ENCODE assay signal across 8 cellular contexts in genomic region chr4:89056953-89057398, GRCh38. TPM values are rescaled to one million over a fixed set of nuclear protein-coding genes. Genes with fewer than 3 reads are reported as not detected.
DNase-seq lines count a peak whose midpoint lies in the region; ATAC-seq, FAIRE-seq and TF ChIP-seq lines count a peak whose summit lies in the region.

FAM13A (minus strand) TSS chr4:89057185; CDS start chr4:89056964, 221 bp downstream.

- H3K4me3 ChIP-seq in AG09309 (ENCODE audit: control insufficient read depth, low read depth, low read length), result peak within 1 kb of the TSS; percentile 46
- peak within 1 kb of the TSS; percentile 31 to 90 (median 85) for H3K4me3 ChIP-seq in endothelial cell of umbilical vein (replicated peaks in 1 of 3; ENCODE audit: insufficient read depth in 1 of 3, low read depth in 1 of 3, low read length in 3 of 3)
- peak within 1 kb of the TSS; percentile 19 for H3K4me3 ChIP-seq in lung
- H3K4me3 ChIP-seq in suprapubic skin, result peak within 1 kb of the TSS; percentile 47

- BruUV-seq in endothelial cell of umbilical vein (replicated peaks; lab: Mats Ljungman, UMichigan), result no TSS peak

- CTCF ChIA-PET in endothelial cell of umbilical vein (lab: Charles Lee), result interaction anchor here (0.7 to 1.5 kb wide), 5 partner anchors 9 to 518 kb away, joined by 3 to 4 read pairs (median 3); no protein-coding TSS in a partner anchor

- H3K27me3 ChIP-seq in endothelial cell of umbilical vein (ENCODE audit: control insufficient read depth in 2 of 2, insufficient read depth in 2 of 2, low read length in 2 of 2) (no peaks in the 10 kb centered on the region), lung (ENCODE audit: control insufficient read depth, insufficient read depth) (no peaks in the 10 kb centered on the region), suprapubic skin (no peaks in the 10 kb centered on the region)

- dilution Hi-C loops in endothelial cell of umbilical vein (cut with MboI; ENCODE audit: extremely low pct_ligation_motif_present, low sequenced_read_pairs), result no loop called here

- TF ChIP-seq CTCF in AG09309 (IDR thresholded peaks at IDR 0.05; ENCODE audit: control insufficient read depth, insufficient read depth, low read depth, low read length, missing control alignments), result no peak
- TF ChIP-seq CTCF in endothelial cell of umbilical vein (IDR thresholded peaks at IDR 0.05; ENCODE audit: extremely low read depth in 1 of 2, insufficient read depth in 1 of 2, low read depth in 1 of 2, low read length in 2 of 2), result no peak
- no peak for TF ChIP-seq CTCF in lung (IDR thresholded peaks at IDR 0.05; ENCODE audit: control extremely low read depth, extremely low read depth)
- TF ChIP-seq CTCF in suprapubic skin (IDR thresholded peaks at IDR 0.05), result no peak

- H3K4me2 ChIP-seq in endothelial cell of umbilical vein (ENCODE audit: insufficient read depth, low read length), result peak within 1 kb of the TSS; percentile 100

- WGBS in lung, 2 donors, result 1 to 8% methylated on average over 9 of the region's 9 CpGs
- WGBS in suprapubic skin, result 8% methylated on average over 9 of the region's 9 CpGs

- peak within 1 kb of the TSS; percentile 86 for H3K9ac ChIP-seq in endothelial cell of umbilical vein (replicated peaks; ENCODE audit: extremely low read depth, insufficient read depth, low read length)

- H4K20me1 ChIP-seq in endothelial cell of umbilical vein (replicated peaks; ENCODE audit: control insufficient read depth, extremely low read depth, insufficient read depth, low read length), result no peaks in the 10 kb centered on the region

- H3K9me3 ChIP-seq in endothelial cell of umbilical vein (replicated peaks; ENCODE audit: control insufficient read depth, insufficient read depth, low read length) (no peaks in the 10 kb centered on the region), lung (ENCODE audit: control insufficient read depth in 2 of 2, insufficient read depth in 1 of 2, low read length in 1 of 2) (no peaks in the 10 kb centered on the region), suprapubic skin (no peaks in the 10 kb centered on the region)

- TF ChIP-seq EP300 in suprapubic skin (IDR thresholded peaks at IDR 0.05), result no peak

- DNase-seq in AG09309 (ENCODE audit: low read depth), result peak; percentile 91
- peak; percentile 94 for DNase-seq in LHCN-M2 (ENCODE audit: low read depth)
- peak; percentile 69 to 81 for DNase-seq in SHP77 (lab: John Stamatoyannopoulos, UW)
- peak; percentile 92 for DNase-seq in endothelial cell of umbilical vein (ENCODE audit: low read depth, low spot score)
- peak; percentile 80 for DNase-seq in lung (ENCODE audit: low spot score)
- DNase-seq in suprapubic skin (ENCODE audit: low spot score in 2 of 2), result peak; percentile 87

- peak within 1 kb of the TSS; percentile 66 for H3K27ac ChIP-seq in endothelial cell of umbilical vein (ENCODE audit: insufficient read depth, low read depth, low read length)
- H3K27ac ChIP-seq in lung (ENCODE audit: low read depth in 1 of 2, low read length in 1 of 2), result peak within 1 kb of the TSS; percentile 49 to 56
- H3K27ac ChIP-seq in suprapubic skin, result peak within 1 kb of the TSS; percentile 68

- no peaks in the 10 kb centered on the region for H3K9me1 ChIP-seq in endothelial cell of umbilical vein (replicated peaks; ENCODE audit: control insufficient read depth, extremely low read depth, insufficient read depth, low read length)

- H2AFZ ChIP-seq in endothelial cell of umbilical vein (ENCODE audit: low read depth, low read length), result peak within 1 kb of the TSS; percentile 99

- H3K79me2 ChIP-seq in endothelial cell of umbilical vein (ENCODE audit: control insufficient read depth, insufficient read depth, low read length), result peaks cover 22% of the 10 kb centered on the region

- H3K4me1 ChIP-seq in endothelial cell of umbilical vein (ENCODE audit: control insufficient read depth, extremely low read depth, insufficient read depth, low read length) (peaks cover 25% of the 10 kb centered on the region), lung (ENCODE audit: control insufficient read depth in 2 of 2, insufficient read depth in 2 of 2, low read length in 2 of 2) (peaks cover 0 to 2% of the 10 kb centered on the region in 2 donors), suprapubic skin (peaks cover 23% of the 10 kb centered on the region)

- POLR2A ChIA-PET in endothelial cell of umbilical vein (lab: Charles Lee), result no interaction called here

- H3K36me3 ChIP-seq in endothelial cell of umbilical vein (ENCODE audit: control insufficient read depth in 2 of 2, extremely low read depth in 1 of 2, insufficient read depth in 2 of 2, low read length in 2 of 2) (no peaks in the 10 kb centered on the region), lung (ENCODE audit: control insufficient read depth in 2 of 2, insufficient read depth in 2 of 2, low read length in 2 of 2) (no peaks in the 10 kb centered on the region), suprapubic skin (no peaks in the 10 kb centered on the region)

- peak; percentile 85 for FAIRE-seq in endothelial cell of umbilical vein (lab: Jason Lieb, UNC)

- TF ChIP-seq POLR2A in GM18951 (IDR thresholded peaks at IDR 0.05; ENCODE audit: extremely low read depth, insufficient read depth, insufficient read length) (peak; percentile 34), endothelial cell of umbilical vein (IDR thresholded peaks at IDR 0.05; ENCODE audit: low read depth, low read length) (peak; percentile 70), suprapubic skin (IDR thresholded peaks at IDR 0.05) (no peak)

- in situ Hi-C loops in GM18951 (cut with MboI; ENCODE audit: low sequenced_read_pairs, unreplicated experiment), result no loop called here

- intact Hi-C loops in endothelial cell of umbilical vein (cut with micrococcal nuclease), result loop anchor here (2.0 kb wide), 1 partner anchor 54 kb away; the partner anchor contains the start of gene TIGD2

- ATAC-seq in lung (ENCODE audit: insufficient read depth, low FRiP score), result peak; percentile 90
- no peak for ATAC-seq in HG03565 (IDR thresholded peaks at IDR 0.05; ENCODE audit: unreplicated experiment)

TF ChIP-seq in endothelial cell of umbilical vein, 7 proteins besides CTCF, POLR2A, EP300 and RAD21:
- TF ChIP-seq, protein P1, sequence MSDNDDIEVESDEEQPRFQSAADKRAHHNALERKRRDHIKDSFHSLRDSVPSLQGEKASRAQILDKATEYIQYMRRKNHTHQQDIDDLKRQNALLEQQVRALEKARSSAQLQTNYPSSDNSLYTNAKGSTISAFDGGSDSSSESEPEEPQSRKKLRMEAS (IDR thresholded peaks at IDR 0.05; ENCODE audit: insufficient read depth, insufficient read length), result peak; percentile 76
- peak; percentile 31 for TF ChIP-seq POLR2AphosphoS5 (IDR thresholded peaks at IDR 0.05; ENCODE audit: insufficient read depth, low read depth, low read length)
- no peak for TF ChIP-seq GATA2 (IDR thresholded peaks at IDR 0.05; ENCODE audit: insufficient read depth, insufficient read length, low read depth, low read length)
- TF ChIP-seq EZH2 (IDR thresholded peaks at IDR 0.05; ENCODE audit: borderline replicate concordance, low read depth, low read length, severe bottlenecking), result no peak
TF ChIP-seq in endothelial cell of umbilical vein: peak in this region for 2.

RNA-seq across cellular contexts. Expression of gene FAM13A, which starts in this region (rescaled TPM):
- total RNA-seq in LHCN-M2 (2014; rRNA removed) (18.9 and 22.3 TPM in 2 replicates), endothelial cell of umbilical vein (9.4 and 10.5 TPM in 2 replicates), lung (100 to 1,000 TPM in 1 of 2 donors, 10 to 100 TPM in 1; 47.5 to 122 TPM), suprapubic skin (100 to 1,000 TPM in 1 of 4 donors, 10 to 100 TPM in 3; 58.6 to 365 (median 71.2) TPM)
- polyA plus RNA-seq in LHCN-M2 (2012), result 3.6 TPM
- polyA plus RNA-seq in endothelial cell of umbilical vein (2.1 and 3.3 TPM in 2 replicates), lung (10 to 100 TPM in 1 of 2 donors, 1 to 10 TPM in 1; 9.2 to 11.2 TPM)
- 3.2 TPM in 2 replicates for polyA plus RNA-seq in endothelial cell of umbilical vein (2011; cell fraction: cytosol; rRNA removed)
- 16.1 and 16.9 TPM in 2 replicates for polyA plus RNA-seq in endothelial cell of umbilical vein (2011; cell fraction: nucleus; rRNA removed)
- 4.1 and 5.0 TPM in 2 replicates for polyA plus RNA-seq in endothelial cell of umbilical vein (2012)
- 13.5 and 17.1 TPM in 2 replicates for polyA minus RNA-seq in endothelial cell of umbilical vein
- polyA minus RNA-seq in endothelial cell of umbilical vein (2011; cell fraction: cytosol; rRNA and poly(A)+ RNA removed), result 6.8 TPM
- 45.1 and 54.6 TPM in 2 replicates for polyA minus RNA-seq in endothelial cell of umbilical vein (2011; cell fraction: nucleus; rRNA and poly(A)+ RNA removed)

Comparison
In these comparisons a context has a peak if more than half of its experiments do, and no peak if none do; other contexts are left out.
1. H3K4me3 ChIP-seq: peak in every context shown above with its lines; median percentile 85 in endothelial cell of umbilical vein; 47 in suprapubic skin; 46 in AG09309; 19 in lung.
2. POLR2A ChIP-seq: peak in GM18951 (single experiment) and endothelial cell of umbilical vein (single experiment); none in suprapubic skin (0 of 2).
3. Peak in every context shown above with its lines, with median percentiles within 50 percentile points of each other: DNase-seq and H3K27ac ChIP-seq.